ENCODE assay signal across 1 cellular context in the genomic region with DNA sequence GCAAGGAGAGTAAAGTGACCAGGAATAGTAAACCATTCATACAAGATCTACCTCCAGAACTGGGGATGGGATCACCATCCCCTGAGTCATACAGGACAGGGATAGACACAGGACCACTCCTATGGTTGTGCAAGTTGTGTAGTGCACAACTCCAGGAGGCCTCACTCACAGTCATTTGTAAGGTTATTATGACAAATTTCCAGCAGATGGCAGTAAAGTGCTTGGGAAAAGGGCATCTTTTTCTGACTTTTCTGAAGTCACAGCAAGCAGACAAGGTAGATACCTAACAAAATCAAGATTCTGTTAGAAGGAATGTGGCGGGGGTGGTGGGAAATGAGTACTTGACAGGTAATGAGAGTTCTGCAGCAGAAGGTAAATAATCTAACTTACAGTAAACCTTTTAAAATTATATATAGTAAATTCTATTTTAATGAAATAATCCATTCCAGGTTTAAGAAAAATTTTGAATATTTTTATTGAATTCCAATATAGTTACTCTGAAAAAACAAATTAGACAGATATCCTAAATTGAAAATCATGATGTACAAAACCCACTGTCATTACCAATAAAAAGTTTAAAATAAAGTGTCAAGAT.
TF ChIP-seq lines count a peak whose summit lies in the region.

No MANE protein-coding gene starts in this region.

TF ChIP-seq in H1, 55 proteins besides CTCF, POLR2A, EP300 and RAD21:
- TF ChIP-seq TEAD4 (IDR thresholded peaks at IDR 0.05; ENCODE audit: low read depth, low read length) (peak; percentile 29; the same call in 1 of the 2 replicates), CEBPB (IDR thresholded peaks at IDR 0.05; ENCODE audit: low read depth, low read length) (0 out of 2 replicates have a peak, but pooled peaks have one; percentile 39), HDAC6 (IDR thresholded peaks at IDR 0.05; ENCODE audit: low read depth, low read length) (no peak)
TF ChIP-seq in H1: peak in this region for 2.
